Comparison of ENCODE assay signal across 8 cellular contexts in the genomic region with DNA sequence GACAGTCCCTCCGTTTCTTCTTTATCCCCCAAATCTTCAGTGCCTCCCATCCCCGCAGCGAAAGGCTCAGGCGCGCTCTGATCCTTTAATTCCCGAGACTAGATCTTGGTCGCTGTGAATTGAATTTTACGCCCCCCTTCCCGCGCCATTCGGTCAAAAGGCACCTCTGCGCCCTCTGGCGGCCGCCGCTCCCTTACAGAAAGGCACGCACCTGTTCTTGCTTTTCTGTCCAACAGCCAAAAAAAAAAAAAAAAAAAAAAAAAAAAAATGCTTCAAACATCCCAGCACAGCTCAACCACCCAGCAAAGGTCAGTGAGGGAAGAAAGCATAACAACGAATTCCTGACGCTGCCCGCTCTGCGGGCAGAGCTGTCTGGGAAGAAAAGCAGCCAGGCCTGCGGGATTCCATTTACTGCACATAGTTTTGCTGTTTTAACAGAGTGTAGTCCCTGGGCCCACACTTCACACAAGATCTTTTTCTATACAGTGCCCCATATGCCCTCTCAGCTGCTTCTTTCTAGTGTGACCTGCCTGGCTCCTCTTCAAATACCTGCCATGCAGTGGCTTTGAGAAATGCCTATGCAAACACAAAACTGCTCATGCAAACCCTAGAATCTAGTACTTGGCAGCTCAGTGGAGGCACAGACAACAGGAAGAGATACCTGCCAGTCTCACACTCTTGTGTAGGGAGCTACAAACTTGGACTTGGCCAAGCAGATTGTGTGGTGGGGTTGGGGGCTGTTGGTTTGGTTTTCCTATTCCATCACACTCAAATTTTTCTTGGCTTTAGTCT. TPM values are rescaled to one million over a fixed set of nuclear protein-coding genes. Genes with fewer than 3 reads are reported as not detected.
A peak's percentile ranks its signal among the peaks of the same experiment; 100 is the strongest.
DNase-seq lines count a peak whose midpoint lies in the region; ATAC-seq and TF ChIP-seq lines count a peak whose summit lies in the region.

No MANE protein-coding gene starts in this region.

- H3K9me3 Mint-ChIP-seq in activated CD4-positive, alpha-beta memory T cell treated with anti-CD3 and anti-CD28 coated beads, Interleukin-2, amount 10 ng/mL, durations not matched to agents 7 days and 5 days, result no peaks in the 10 kb centered on the region

- H3K36me3 Mint-ChIP-seq in activated CD4-positive, alpha-beta memory T cell treated with anti-CD3 and anti-CD28 coated beads, Interleukin-2, amount 10 ng/mL, durations not matched to agents 7 days and 5 days (ENCODE audit: low read depth), result peaks cover 3% of the 10 kb centered on the region

- 6% methylated on average over 21 of the region's 21 CpGs for WGBS in ectodermal cell, 2 experiments

- CTCF ChIA-PET in activated CD4-positive, alpha-beta memory T cell treated with anti-CD3 and anti-CD28 coated beads, Interleukin-2, amount 10 ng/mL, durations not matched to agents 7 days and 5 days (lab: Charles Lee), result interaction anchor here (0.6 to 5.7 kb wide), 36 partner anchors 8 to 1510 kb away, joined by 3 to 72 read pairs (median 5); a partner anchor contains a TSS

- H3K4me1 ChIP-seq in DND-41 (ENCODE audit: insufficient read depth, low read length) (no peaks in the 10 kb centered on the region), ectodermal cell (ENCODE audit: control insufficient read depth, insufficient read depth, low read length) (peaks cover 35% of the 10 kb centered on the region)

- DNase-seq in DND-41, result peak; percentile 62
- peak; percentile 30 for DNase-seq in NCI-H748 treated with DMSO at 0.1 percent for 48 hours (lab: John Stamatoyannopoulos, UW)
- DNase-seq in activated CD4-positive, alpha-beta memory T cell treated with anti-CD3 and anti-CD28 coated beads, Interleukin-2, amount 10 ng/mL, durations not matched to agents 7 days and 5 days, result peak; percentile 85
- peak; percentile 60 for DNase-seq in medulla oblongata (ENCODE audit: extremely low spot score)
- DNase-seq in stimulated activated CD8-positive, alpha-beta memory T cell treated with anti-CD3 and anti-CD28 coated beads, Interleukin-15, amount 100 ng/mL, for 1 hour (ENCODE audit: low read depth), result peak; percentile 82

- H2AFZ ChIP-seq in DND-41 (ENCODE audit: low read depth, low read length), result no peak overlapping the region

- POLR2A ChIA-PET in activated CD4-positive, alpha-beta memory T cell treated with anti-CD3 and anti-CD28 coated beads, Interleukin-2, amount 10 ng/mL, durations not matched to agents 7 days and 5 days (lab: Charles Lee), result interaction anchor here (1.0 to 3.4 kb wide), 7 partner anchors 11 to 94 kb away, joined by 3 to 15 read pairs (median 5); a partner anchor contains a TSS

- peak overlapping the region; percentile 84 for H3K4me3 Mint-ChIP-seq in activated CD4-positive, alpha-beta memory T cell treated with anti-CD3 and anti-CD28 coated beads, Interleukin-2, amount 10 ng/mL, durations not matched to agents 7 days and 5 days

- peaks cover 16% of the 10 kb centered on the region for H3K4me1 Mint-ChIP-seq in activated CD4-positive, alpha-beta memory T cell treated with anti-CD3 and anti-CD28 coated beads, Interleukin-2, amount 10 ng/mL, durations not matched to agents 7 days and 5 days

- H3K27me3 Mint-ChIP-seq in activated CD4-positive, alpha-beta memory T cell treated with anti-CD3 and anti-CD28 coated beads, Interleukin-2, amount 10 ng/mL, durations not matched to agents 7 days and 5 days, result peaks cover 29% of the 10 kb centered on the region

- no peak overlapping the region for H3K27ac Mint-ChIP-seq in activated CD4-positive, alpha-beta memory T cell treated with anti-CD3 and anti-CD28 coated beads, Interleukin-2, amount 10 ng/mL, durations not matched to agents 7 days and 5 days

- H3K9me3 ChIP-seq in DND-41 (ENCODE audit: insufficient read depth, low read length, severe bottlenecking), result no peaks in the 10 kb centered on the region
- H3K9me3 ChIP-seq in ectodermal cell (ENCODE audit: control insufficient read depth, low read length), result no peaks in the 10 kb centered on the region

- peak; percentile 46; the same call in 2 of the 3 replicates for ATAC-seq in DND-41 (ENCODE audit: insufficient read depth, low read depth)
- peak; percentile 13 for ATAC-seq in HG03135 (IDR thresholded peaks at IDR 0.05; ENCODE audit: unreplicated experiment)
- no peak for ATAC-seq in HG02759 (IDR thresholded peaks at IDR 0.05; ENCODE audit: unreplicated experiment)

- H3K27ac ChIP-seq in DND-41 (ENCODE audit: low read length) (no peak overlapping the region), ectodermal cell (ENCODE audit: insufficient read depth, low read depth, low read length, poor library complexity, severe bottlenecking) (no peak overlapping the region)

- no peak overlapping the region for H3K9ac ChIP-seq in DND-41 (ENCODE audit: low read depth, low read length)

- no peaks in the 10 kb centered on the region for H3K27me3 ChIP-seq in DND-41 (ENCODE audit: insufficient read depth, low read length, poor library complexity)
- peaks cover 48% of the 10 kb centered on the region for H3K27me3 ChIP-seq in ectodermal cell (ENCODE audit: control insufficient read depth, insufficient read depth, low read length, poor library complexity, severe bottlenecking)

- H3K79me2 ChIP-seq in DND-41 (ENCODE audit: insufficient read depth, low read length), result no peaks in the 10 kb centered on the region

- H3K4me2 ChIP-seq in DND-41 (ENCODE audit: insufficient read depth, low read length), result no peak overlapping the region

- H3K4me3 ChIP-seq in DND-41 (ENCODE audit: low read depth in 1 of 2, low read length in 2 of 2), result no peak overlapping the region
- H3K4me3 ChIP-seq in ectodermal cell (ENCODE audit: insufficient read depth, low read depth, low read length), result peak overlapping the region; percentile 34

- H3K36me3 ChIP-seq in DND-41 (ENCODE audit: insufficient read depth, low read length) (peaks cover 10% of the 10 kb centered on the region; the same call in 1 of the 2 replicates), ectodermal cell (ENCODE audit: control insufficient read depth, insufficient read depth, low read length) (no peaks in the 10 kb centered on the region)

- peak; percentile 56 for TF ChIP-seq CTCF in DND-41 (IDR thresholded peaks at IDR 0.05; ENCODE audit: borderline replicate concordance, extremely low read depth, low read length, poor library complexity, severe bottlenecking)

- H4K20me1 ChIP-seq in DND-41 (ENCODE audit: insufficient read depth, low read length), result peaks cover 5% of the 10 kb centered on the region; the same call in 1 of the 2 replicates

RNA-seq across cellular contexts. Expression of a gene that starts 1.3 kb away (rescaled TPM):
- 1 to 10 TPM; 1.0 to 1.6 TPM for total RNA-seq in activated CD4-positive, alpha-beta memory T cell treated with anti-CD3 and anti-CD28 coated beads, Interleukin-2, amount 10 ng/mL, durations not matched to agents 7 days and 5 days
- 1.3 TPM for polyA plus RNA-seq in ectodermal cell (2013, experiment 1 of 4)
- polyA plus RNA-seq in ectodermal cell (2013, experiment 2 of 4), result 2.4 TPM
- 1.1 TPM for polyA plus RNA-seq in ectodermal cell (2013, experiment 3 of 4)
- polyA plus RNA-seq in ectodermal cell (2013, experiment 4 of 4), result 1.9 TPM

RNA-seq across cellular contexts. Expression of a gene that starts 11.3 kb away (rescaled TPM):
- under 1 TPM; 0.38 to 0.55 TPM for total RNA-seq in activated CD4-positive, alpha-beta memory T cell treated with anti-CD3 and anti-CD28 coated beads, Interleukin-2, amount 10 ng/mL, durations not matched to agents 7 days and 5 days
- polyA plus RNA-seq in ectodermal cell (2013, experiment 1 of 4), result not detected
- polyA plus RNA-seq in ectodermal cell (2013, experiment 2 of 4), result not detected
- not detected for polyA plus RNA-seq in ectodermal cell (2013, experiment 3 of 4)
- polyA plus RNA-seq in ectodermal cell (2013, experiment 4 of 4), result not detected

RNA-seq across cellular contexts. Expression of a gene that starts 23.6 kb away (rescaled TPM):
- total RNA-seq in activated CD4-positive, alpha-beta memory T cell treated with anti-CD3 and anti-CD28 coated beads, Interleukin-2, amount 10 ng/mL, durations not matched to agents 7 days and 5 days, result 1 to 10 TPM; 7.3 to 8.4 TPM
- polyA plus RNA-seq in ectodermal cell (2013, experiment 1 of 4), result 24.9 TPM
- polyA plus RNA-seq in ectodermal cell (2013, experiment 2 of 4), result 18.2 TPM
- 18.8 TPM for polyA plus RNA-seq in ectodermal cell (2013, experiment 3 of 4)
- polyA plus RNA-seq in ectodermal cell (2013, experiment 4 of 4), result 20.1 TPM

RNA-seq across cellular contexts. Expression of a gene that starts 36.9 kb away (rescaled TPM):
- total RNA-seq in activated CD4-positive, alpha-beta memory T cell treated with anti-CD3 and anti-CD28 coated beads, Interleukin-2, amount 10 ng/mL, durations not matched to agents 7 days and 5 days, result 10 to 100 TPM in 1 of 2 experiments, 1 to 10 TPM in 1; 9.4 to 10.4 TPM
- polyA plus RNA-seq in ectodermal cell (2013, experiment 1 of 4), result 25.2 TPM
- 20.1 TPM for polyA plus RNA-seq in ectodermal cell (2013, experiment 2 of 4)
- polyA plus RNA-seq in ectodermal cell (2013, experiment 3 of 4), result 17.2 TPM
- polyA plus RNA-seq in ectodermal cell (2013, experiment 4 of 4), result 17.0 TPM

Comparison
In these comparisons a context has a peak if more than half of its experiments do, and no peak if none do; other contexts are left out.
1. DNase-seq: peak in every context shown above with its lines; median percentile 85 in activated CD4-positive, alpha-beta memory T cell treated with anti-CD3 and anti-CD28 coated beads, Interleukin-2, amount 10 ng/mL, durations not matched to agents 7 days and 5 days; 82 in stimulated activated CD8-positive, alpha-beta memory T cell treated with anti-CD3 and anti-CD28 coated beads, Interleukin-15, amount 100 ng/mL, for 1 hour; 62 in DND-41; 60 in medulla oblongata; 30 in NCI-H748 treated with DMSO at 0.1 percent for 48 hours.